Comparison of ENCODE assay signal across 11 cellular contexts in the genomic region with DNA sequence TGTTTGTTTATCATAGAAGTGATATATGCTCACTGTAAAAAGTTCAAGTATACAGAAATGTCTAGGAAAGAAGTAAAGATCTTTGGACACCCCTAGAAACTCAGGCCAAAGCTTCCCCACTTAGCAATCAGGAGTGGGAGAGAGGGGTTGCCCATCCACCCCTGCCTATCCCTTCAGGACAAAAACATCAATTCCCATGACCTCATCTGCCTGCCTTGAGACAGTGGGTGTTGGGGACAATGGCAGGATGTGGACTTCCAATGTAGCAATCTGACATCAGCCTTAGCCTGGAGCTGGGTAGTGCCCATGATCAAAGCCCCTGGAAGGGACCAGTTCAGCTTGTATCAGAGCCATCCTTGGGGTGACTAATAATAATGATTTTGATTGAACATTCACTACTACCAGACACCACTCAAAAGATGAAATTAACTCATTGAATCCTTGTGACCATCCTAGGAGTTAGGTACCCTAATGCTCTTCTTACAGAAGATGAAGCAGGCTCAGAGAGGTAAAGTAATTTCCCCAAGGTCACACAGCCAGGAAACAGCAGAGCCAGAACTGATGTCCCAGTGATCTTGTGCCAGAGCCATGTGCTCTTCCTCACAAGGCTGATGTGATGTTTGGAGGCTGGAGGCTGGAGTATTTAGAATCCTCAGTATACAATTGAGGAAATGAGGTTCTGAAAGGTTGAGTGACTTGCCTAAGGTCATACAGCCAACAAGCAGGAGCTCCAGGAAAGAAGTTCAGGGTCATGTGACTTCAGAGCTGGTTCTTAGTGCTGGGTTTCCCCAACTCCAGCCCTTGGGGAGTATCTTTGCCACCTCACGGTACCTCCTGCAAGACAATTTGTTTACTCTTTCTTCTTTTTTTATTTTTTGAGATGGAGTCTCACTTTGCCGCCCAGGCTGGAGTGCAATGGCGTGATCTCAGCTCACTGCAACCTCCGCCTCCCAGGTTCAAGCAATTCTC. TPM values are rescaled to one million over a fixed set of nuclear protein-coding genes. Genes with fewer than 3 reads are reported as not detected.
A peak's percentile ranks its signal among the peaks of the same experiment; 100 is the strongest.
DNase-seq lines count a peak whose midpoint lies in the region; ATAC-seq, FAIRE-seq and TF ChIP-seq lines count a peak whose summit lies in the region.
"Had no signal": no experiment of that assay in that cellular context is flagged by ENCODE, and none has a peak within 500 bp of the region (broad histone marks: within the 10 kb centered on the region; RNA-seq: fewer than 3 reads in every experiment).

No MANE protein-coding gene starts in this region.

- H3K4me3 ChIP-seq in RWPE2 (ENCODE audit: severe bottlenecking) (no peak overlapping the region), gastrocnemius medialis (no peak overlapping the region)

- H3K27me3 ChIP-seq in RWPE2 (ENCODE audit: insufficient read depth, poor library complexity, severe bottlenecking) (no peaks in the 10 kb centered on the region), gastrocnemius medialis (no peaks in the 10 kb centered on the region)

- no peaks in the 10 kb centered on the region for H3K36me3 ChIP-seq in RWPE2 (ENCODE audit: low read depth)
- H3K36me3 ChIP-seq in gastrocnemius medialis, result no peaks in the 10 kb centered on the region

- peaks cover 8% of the 10 kb centered on the region for H3K9me3 Mint-ChIP-seq in glutamatergic neuron (ENCODE audit: unreplicated experiment)

- H3K27ac ChIP-seq in RWPE2 (ENCODE audit: poor library complexity, severe bottlenecking) (peak overlapping the region; percentile 53), gastrocnemius medialis (peak overlapping the region; percentile 68 to 81 (median 74))
- H3K27ac ChIP-seq: HL-60 had no signal

- peaks cover 6% of the 10 kb centered on the region for H3K27me3 Mint-ChIP-seq in glutamatergic neuron (ENCODE audit: unreplicated experiment)

- peak overlapping the region; percentile 98 for H3K27ac Mint-ChIP-seq in glutamatergic neuron (ENCODE audit: unreplicated experiment)

- FAIRE-seq in D721Med (lab: Jason Lieb, UNC), result no peak

- TF ChIP-seq CTCF in RWPE2 (IDR thresholded peaks at IDR 0.05; ENCODE audit: poor library complexity, severe bottlenecking) (no peak), glutamatergic neuron (IDR thresholded peaks at IDR 0.05; ENCODE audit: partially characterized antibody, unreplicated experiment) (no peak), gastrocnemius medialis (IDR thresholded peaks at IDR 0.05 in 4 of 5, conservative IDR thresholded peaks at IDR 0.05 in 1 of 5) (no peak), D721Med (IDR thresholded peaks at IDR 0.05; ENCODE audit: insufficient read depth, missing control alignments) (no peak)

- TF ChIP-seq POLR2A in gastrocnemius medialis (IDR thresholded peaks at IDR 0.05), result no peak

- H3K4me3 Mint-ChIP-seq in glutamatergic neuron (ENCODE audit: unreplicated experiment), result no peak overlapping the region

- intact Hi-C loops in gastrocnemius medialis (cut with DNase I; ENCODE audit: low total_unique reads), result no loop called here

- peaks cover 42% of the 10 kb centered on the region for H3K4me1 Mint-ChIP-seq in glutamatergic neuron (ENCODE audit: low read depth, unreplicated experiment)

- peak; percentile 43 for DNase-seq in CD1c-positive myeloid dendritic cell (ENCODE audit: extremely low spot score)
- no peak for DNase-seq in RWPE2 (ENCODE audit: low spot score)
- DNase-seq in glutamatergic neuron, result no peak
- DNase-seq in gastrocnemius medialis, result no peak
- no peak for DNase-seq in NCI-H1436 (lab: John Stamatoyannopoulos, UW)
- no peak for DNase-seq in D721Med (ENCODE audit: insufficient read length, low spot score)
- DNase-seq: NCI-H1930, SHP77 treated with DMSO at 0.1 percent for 48 hours had no signal

- ATAC-seq in RWPE2 (ENCODE audit: low read depth), result no peak
- ATAC-seq in gastrocnemius medialis, result peak; percentile 37 to 38
- ATAC-seq in HG03139 (IDR thresholded peaks at IDR 0.05; ENCODE audit: unreplicated experiment), result no peak
- no peak for ATAC-seq in GM21515 (IDR thresholded peaks at IDR 0.05; ENCODE audit: unreplicated experiment)

- in situ Hi-C loops in gastrocnemius medialis (cut with MboI; ENCODE audit: low sequenced_read_pairs in 4 of 4), result no loop called here

- no peaks in the 10 kb centered on the region for H3K36me3 Mint-ChIP-seq in glutamatergic neuron (ENCODE audit: unreplicated experiment)

- H3K9me3 ChIP-seq in RWPE2 (ENCODE audit: severe bottlenecking) (no peaks in the 10 kb centered on the region), gastrocnemius medialis (no peaks in the 10 kb centered on the region)

- H3K4me1 ChIP-seq in RWPE2 (ENCODE audit: insufficient read depth, poor library complexity, severe bottlenecking) (peaks cover 31% of the 10 kb centered on the region), gastrocnemius medialis (peaks cover 30 to 36% of the 10 kb centered on the region in 2 donors)

RNA-seq across cellular contexts. Expression of a gene that starts 18.3 kb away (rescaled TPM):
- 3.4 TPM for total RNA-seq in glutamatergic neuron (ENCODE audit: unreplicated experiment)
- total RNA-seq in gastrocnemius medialis, result 10 to 100 TPM; 13.3 to 18.9 (median 18.5) TPM

RNA-seq across cellular contexts. Expression of a gene that starts 35.9 kb away (rescaled TPM):
- total RNA-seq in glutamatergic neuron (ENCODE audit: unreplicated experiment), result 10.0 TPM
- total RNA-seq in gastrocnemius medialis, result under 1 TPM; 0.10 to 0.87 (median 0.18) TPM

Comparison
In these comparisons a context has a peak if more than half of its experiments do, and no peak if none do; other contexts are left out.
1. ATAC-seq: peak in gastrocnemius medialis (2 of 2); none in RWPE2 (single experiment), HG03139 (single experiment) and GM21515 (single experiment).